18 cellular contexts compared by ENCODE assay signal in genomic region chr5:142600092-142600491, GRCh38.
DNase-seq lines count a peak whose midpoint lies in the region; ATAC-seq and TF ChIP-seq lines count a peak whose summit lies in the region.
"Had no signal": no experiment of that assay in that cellular context is flagged by ENCODE, and none has a peak within 500 bp of the region (broad histone marks: within the 10 kb centered on the region; RNA-seq: fewer than 3 reads in every experiment).

No MANE protein-coding gene starts in this region.

- H3K4me2 ChIP-seq in GM23248 (ENCODE audit: unreplicated experiment), result peak overlapping the region; percentile 42

- H3K4me1 ChIP-seq in GM23248 (ENCODE audit: insufficient read depth) (peaks cover 31% of the 10 kb centered on the region), ascending aorta (peaks cover 0 to 13% of the 10 kb centered on the region in 2 donors), gastroesophageal sphincter (peaks cover 0 to 20% (median 7%) of the 10 kb centered on the region in 3 donors), skeletal muscle tissue (ENCODE audit: control insufficient read depth in 3 of 3, insufficient read depth in 3 of 3, low read length in 3 of 3) (peaks cover 5 to 21% (median 12%) of the 10 kb centered on the region in 3 donors), spleen (peaks cover 0 to 4% (median 0%) of the 10 kb centered on the region in 6 donors)
- H3K4me1 ChIP-seq: HAP-1 had no signal

- H3K27me3 ChIP-seq in GM23248 (replicated peaks; ENCODE audit: insufficient read depth) (no peaks in the 10 kb centered on the region), ascending aorta (no peaks in the 10 kb centered on the region), gastroesophageal sphincter (no peaks in the 10 kb centered on the region), skeletal muscle tissue (ENCODE audit: control insufficient read depth in 3 of 3, insufficient read depth in 3 of 3, low read length in 3 of 3) (no peaks in the 10 kb centered on the region), spleen (replicated peaks in 1 of 7) (peaks cover 0 to 10% (median 0%) of the 10 kb centered on the region in 7 donors)

- H3K27ac ChIP-seq in GM23248, result no peak overlapping the region
- H3K27ac ChIP-seq in ascending aorta, result peak overlapping the region; percentile 68
- H3K27ac ChIP-seq in gastroesophageal sphincter, result peak overlapping the region in 3 of 4 donors; percentile 62 to 70 (median 66)
- peak overlapping the region; percentile 46 for H3K27ac ChIP-seq in skeletal muscle tissue (ENCODE audit: low read depth, low read length)
- no peak overlapping the region for H3K27ac ChIP-seq in spleen
- H3K27ac ChIP-seq: SK-N-MC had no signal

- no peaks in the 10 kb centered on the region for H3K9me3 ChIP-seq in GM23248 (ENCODE audit: low read depth)
- H3K9me3 ChIP-seq in ascending aorta, result no peaks in the 10 kb centered on the region
- H3K9me3 ChIP-seq in gastroesophageal sphincter, result no peaks in the 10 kb centered on the region
- H3K9me3 ChIP-seq in skeletal muscle tissue (ENCODE audit: control insufficient read depth in 3 of 3, low read length in 3 of 3), result no peaks in the 10 kb centered on the region
- no peaks in the 10 kb centered on the region for H3K9me3 ChIP-seq in spleen
- H3K9me3 ChIP-seq: HAP-1 had no signal

- no peaks in the 10 kb centered on the region for H3K9me2 ChIP-seq in GM23248 (ENCODE audit: insufficient read depth)

- H3K4me3 ChIP-seq in GM23248 (no peak overlapping the region), ascending aorta (no peak overlapping the region), gastroesophageal sphincter (no peak overlapping the region), skeletal muscle tissue (ENCODE audit: low read length in 3 of 3) (no peak overlapping the region), spleen (no peak overlapping the region)
- H3K4me3 ChIP-seq: HAP-1, SK-N-MC had no signal

- TF ChIP-seq EP300 in gastroesophageal sphincter (IDR thresholded peaks at IDR 0.05), result no peak

- in situ Hi-C loops in GM23248 (cut with MboI), result no loop called here

- WGBS in GM23248 (ENCODE audit: low coverage in 1 of 2, low lambda C conversion rate in 2 of 2, missing lambda C conversion rate in 2 of 2), 2 experiments, result 75% methylated on average over 4 of the region's 4 CpGs
- 17 to 67% methylated on average over 2 to 3 of the region's 4 CpGs for WGBS in gastroesophageal sphincter (ENCODE audit: low coverage in 1 of 2), 2 donors
- 70 to 85% (median 79%) methylated on average over 4 of the region's 4 CpGs for WGBS in spleen, 5 donors

- no peaks in the 10 kb centered on the region for H3K79me2 ChIP-seq in GM23248 (ENCODE audit: insufficient read depth)

- H3K9ac ChIP-seq in GM23248 (no peak overlapping the region), skeletal muscle tissue (ENCODE audit: low read depth in 1 of 3, low read length in 3 of 3) (peak overlapping the region in 1 of 3 donors; percentile 17)

- TF ChIP-seq CTCF in ascending aorta (IDR thresholded peaks at IDR 0.05) (no peak), gastroesophageal sphincter (IDR thresholded peaks at IDR 0.05) (no peak), spleen (IDR thresholded peaks at IDR 0.05 in 8 of 11, conservative IDR thresholded peaks at IDR 0.05 in 3 of 11) (no peak)

- TF ChIP-seq POLR2A in gastroesophageal sphincter (IDR thresholded peaks at IDR 0.05) (no peak), spleen (IDR thresholded peaks at IDR 0.05) (no peak)

- H2AFZ ChIP-seq in GM23248, result peak overlapping the region; percentile 37

- H3F3A ChIP-seq in GM23248 (ENCODE audit: insufficient read depth), result peaks cover 18% of the 10 kb centered on the region

- ATAC-seq in gastroesophageal sphincter (no peak), HG03097 (IDR thresholded peaks at IDR 0.05; ENCODE audit: low FRiP score, unreplicated experiment) (no peak)
- ATAC-seq: WTC11 had no signal

- no peaks in the 10 kb centered on the region for H4K20me1 ChIP-seq in GM23248 (ENCODE audit: insufficient read depth)

- DNase-seq in GM23248 (no peak), ascending aorta (ENCODE audit: low spot score in 2 of 2) (no peak), spleen (no peak), HuH-7 (ENCODE audit: low spot score) (no peak)
- no peak for DNase-seq in stimulated activated CD4-positive, alpha-beta T cell treated with anti-CD3 and anti-CD28 coated beads, Interleukin-12 subunit alpha, Interleukin-12 subunit beta, amount 100 ng/mL, for 4 hours
- DNase-seq: activated CD4-positive, alpha-beta T cell treated with anti-CD3 and anti-CD28 coated beads, Interleukin-2, amount 50 U/mL, for 48 hours; activated gamma-delta T cell; DMS 273 treated with DMSO at 0.1 percent for 48 hours; islet precursor cell; NCI-H1436; NCI-H524; T-helper 2 cell had no signal

- H3K36me3 ChIP-seq in GM23248 (ENCODE audit: low read depth) (no peaks in the 10 kb centered on the region), ascending aorta (peaks cover 0 to under 1% of the 10 kb centered on the region in 2 donors), gastroesophageal sphincter (no peaks in the 10 kb centered on the region), skeletal muscle tissue (ENCODE audit: control insufficient read depth in 3 of 3, insufficient read depth in 3 of 3, low read length in 3 of 3) (no peaks in the 10 kb centered on the region), spleen (no peaks in the 10 kb centered on the region)
- H3K36me3 ChIP-seq: HAP-1 had no signal

- intact Hi-C loops in ascending aorta (cut with DNase I), result loop anchor here (10.0 kb wide), 1 partner anchor 285 kb away; no protein-coding TSS in a partner anchor
- intact Hi-C loops in spleen (cut with DNase I; ENCODE audit: low total_unique reads), result no loop called here

Comparison
In these comparisons a context has a peak if more than half of its experiments do, and no peak if none do; other contexts are left out.
1. H3K27ac ChIP-seq: peak in ascending aorta (2 of 2), gastroesophageal sphincter (3 of 4) and skeletal muscle tissue (single experiment); none in GM23248 (single experiment) and spleen (0 of 8).